Comparison of ENCODE assay signal across 8 cellular contexts in the genomic region with DNA sequence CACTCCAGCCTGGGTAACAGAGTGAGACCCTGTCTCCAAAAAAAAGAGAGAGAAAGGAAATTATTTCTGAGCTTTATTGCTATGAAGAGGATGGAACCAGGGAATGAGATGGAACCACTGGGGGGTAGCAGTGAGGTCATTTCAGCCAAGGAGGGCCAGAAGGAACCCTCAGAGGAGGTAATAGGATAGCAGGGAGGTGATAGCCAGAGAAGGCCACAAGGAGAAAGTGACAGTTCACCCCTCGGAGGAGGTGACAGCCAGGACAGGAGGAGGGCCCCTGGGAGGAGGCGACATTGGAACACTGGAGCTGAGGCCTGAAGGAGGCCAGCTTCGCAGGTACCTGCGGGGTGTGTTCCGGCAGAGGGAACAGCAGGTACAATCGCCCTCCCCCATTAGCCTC. TPM values are rescaled to one million over a fixed set of nuclear protein-coding genes. Genes with fewer than 3 reads are reported as not detected.
DNase-seq lines count a peak whose midpoint lies in the region; ATAC-seq and TF ChIP-seq lines count a peak whose summit lies in the region.

No MANE protein-coding gene starts in this region.

- ATAC-seq in right lobe of liver = peak in 3 of 4 donors; percentile 2 to 5 (median 3)
- no peak for ATAC-seq in HG02973 (IDR thresholded peaks at IDR 0.05; ENCODE audit: unreplicated experiment)
- no peak for ATAC-seq in HG03520 (IDR thresholded peaks at IDR 0.05; ENCODE audit: unreplicated experiment)

- peaks cover 0 to 33% (median 8%) of the 10 kb centered on the region in 4 donors for H3K4me1 ChIP-seq in right lobe of liver

- no peaks in the 10 kb centered on the region for H3K27me3 Mint-ChIP-seq in activated naive CD8-positive, alpha-beta T cell

- H3K36me3 Mint-ChIP-seq in activated naive CD8-positive, alpha-beta T cell = no peaks in the 10 kb centered on the region

- intact Hi-C loops in right lobe of liver (cut with DNase I) = loop anchor here in 1 of 2 donors (5.0 kb wide), 1 partner anchor 68 kb away; no protein-coding TSS in a partner anchor

- peak overlapping the region in 1 of 3 donors; percentile 96 for H3K4me3 ChIP-seq in right lobe of liver

- 17% methylated on average over 2 of the region's 6 CpGs for WGBS in right lobe of liver (ENCODE audit: insufficient coverage, low coverage, low lambda C conversion rate, missing lambda C conversion rate)

- H3K9me3 Mint-ChIP-seq in activated naive CD8-positive, alpha-beta T cell (ENCODE audit: low read depth) = no peaks in the 10 kb centered on the region

- peak overlapping the region; percentile 46 for H3K27ac Mint-ChIP-seq in activated naive CD8-positive, alpha-beta T cell

- H3K4me1 Mint-ChIP-seq in activated naive CD8-positive, alpha-beta T cell (ENCODE audit: low read depth) = peaks cover 9% of the 10 kb centered on the region

- no peaks in the 10 kb centered on the region for H3K9me3 ChIP-seq in right lobe of liver

- H3K27me3 ChIP-seq in right lobe of liver = no peaks in the 10 kb centered on the region

- TF ChIP-seq CTCF in right lobe of liver (IDR thresholded peaks at IDR 0.05) = peak in 1 of 4 donors; percentile 26

- DNase-seq in ELF-1 (ENCODE audit: low read depth, low spot score) (peak; percentile 66), right lobe of liver (no peak), NCI-H128 (lab: John Stamatoyannopoulos, UW; ENCODE audit: unreplicated experiment) (no peak), ecto neural progenitor cell (ENCODE audit: low spot score) (no peak)

- H3K27ac ChIP-seq in right lobe of liver = peak overlapping the region; percentile 83 to 88 (median 87)

- peak; percentile 10; the same call in 1 of the 2 replicates for TF ChIP-seq RAD21 in Ishikawa (IDR thresholded peaks at IDR 0.05; ENCODE audit: low read depth)

- TF ChIP-seq POLR2A in right lobe of liver (IDR thresholded peaks at IDR 0.05) = no peak

- peaks cover 0 to 18% (median 0%) of the 10 kb centered on the region in 4 donors for H3K36me3 ChIP-seq in right lobe of liver

- no peak for TF ChIP-seq EP300 in Ishikawa (IDR thresholded peaks at IDR 0.05; ENCODE audit: borderline replicate concordance)

- peak overlapping the region; percentile 87 for H3K4me3 Mint-ChIP-seq in activated naive CD8-positive, alpha-beta T cell

TF ChIP-seq in Ishikawa, 13 proteins besides CTCF, POLR2A, EP300 and RAD21:
- TF ChIP-seq CREB1 (IDR thresholded peaks at IDR 0.05; ENCODE audit: low read depth) (no peak), YY1 (IDR thresholded peaks at IDR 0.05; ENCODE audit: low read depth) (no peak), FOXM1 (IDR thresholded peaks at IDR 0.05; ENCODE audit: borderline replicate concordance, low read depth) (no peak), NFIC (IDR thresholded peaks at IDR 0.05) (no peak), CEBPB (IDR thresholded peaks at IDR 0.05) (no peak), TAF1 (IDR thresholded peaks at IDR 0.05; ENCODE audit: low read depth) (no peak)
- TF ChIP-seq, protein P1, sequence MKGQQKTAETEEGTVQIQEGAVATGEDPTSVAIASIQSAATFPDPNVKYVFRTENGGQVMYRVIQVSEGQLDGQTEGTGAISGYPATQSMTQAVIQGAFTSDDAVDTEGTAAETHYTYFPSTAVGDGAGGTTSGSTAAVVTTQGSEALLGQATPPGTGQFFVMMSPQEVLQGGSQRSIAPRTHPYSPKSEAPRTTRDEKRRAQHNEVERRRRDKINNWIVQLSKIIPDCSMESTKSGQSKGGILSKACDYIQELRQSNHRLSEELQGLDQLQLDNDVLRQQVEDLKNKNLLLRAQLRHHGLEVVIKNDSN (IDR thresholded peaks at IDR 0.05) = no peak
- TF ChIP-seq, protein P2, sequence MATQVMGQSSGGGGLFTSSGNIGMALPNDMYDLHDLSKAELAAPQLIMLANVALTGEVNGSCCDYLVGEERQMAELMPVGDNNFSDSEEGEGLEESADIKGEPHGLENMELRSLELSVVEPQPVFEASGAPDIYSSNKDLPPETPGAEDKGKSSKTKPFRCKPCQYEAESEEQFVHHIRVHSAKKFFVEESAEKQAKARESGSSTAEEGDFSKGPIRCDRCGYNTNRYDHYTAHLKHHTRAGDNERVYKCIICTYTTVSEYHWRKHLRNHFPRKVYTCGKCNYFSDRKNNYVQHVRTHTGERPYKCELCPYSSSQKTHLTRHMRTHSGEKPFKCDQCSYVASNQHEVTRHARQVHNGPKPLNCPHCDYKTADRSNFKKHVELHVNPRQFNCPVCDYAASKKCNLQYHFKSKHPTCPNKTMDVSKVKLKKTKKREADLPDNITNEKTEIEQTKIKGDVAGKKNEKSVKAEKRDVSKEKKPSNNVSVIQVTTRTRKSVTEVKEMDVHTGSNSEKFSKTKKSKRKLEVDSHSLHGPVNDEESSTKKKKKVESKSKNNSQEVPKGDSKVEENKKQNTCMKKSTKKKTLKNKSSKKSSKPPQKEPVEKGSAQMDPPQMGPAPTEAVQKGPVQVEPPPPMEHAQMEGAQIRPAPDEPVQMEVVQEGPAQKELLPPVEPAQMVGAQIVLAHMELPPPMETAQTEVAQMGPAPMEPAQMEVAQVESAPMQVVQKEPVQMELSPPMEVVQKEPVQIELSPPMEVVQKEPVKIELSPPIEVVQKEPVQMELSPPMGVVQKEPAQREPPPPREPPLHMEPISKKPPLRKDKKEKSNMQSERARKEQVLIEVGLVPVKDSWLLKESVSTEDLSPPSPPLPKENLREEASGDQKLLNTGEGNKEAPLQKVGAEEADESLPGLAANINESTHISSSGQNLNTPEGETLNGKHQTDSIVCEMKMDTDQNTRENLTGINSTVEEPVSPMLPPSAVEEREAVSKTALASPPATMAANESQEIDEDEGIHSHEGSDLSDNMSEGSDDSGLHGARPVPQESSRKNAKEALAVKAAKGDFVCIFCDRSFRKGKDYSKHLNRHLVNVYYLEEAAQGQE (IDR thresholded peaks at IDR 0.05; ENCODE audit: low read depth) = no peak

RNA-seq across cellular contexts. Expression of a gene that starts 0.7 kb away (rescaled TPM):
- total RNA-seq in right lobe of liver = 10 to 100 TPM; 33.0 to 55.5 (median 40.7) TPM

RNA-seq across cellular contexts. Expression of a gene that starts 16.8 kb away (rescaled TPM):
- total RNA-seq in right lobe of liver = 100 to 1,000 TPM in 2 of 6 experiments, 10 to 100 TPM in 4; 37.6 to 139 (median 47.3) TPM

RNA-seq across cellular contexts. Expression of a gene that starts 46.3 kb away (rescaled TPM):
- 100 to 1,000 TPM in 2 of 6 experiments, 10 to 100 TPM in 2, 1 to 10 TPM in 1, under 1 TPM in 1; 0.88 to 160 (median 57.5) TPM for total RNA-seq in right lobe of liver

RNA-seq across cellular contexts. Expression of a gene that starts 57.7 kb away (rescaled TPM):
- total RNA-seq in right lobe of liver = 10 to 100 TPM in 1 of 6 experiments, 1 to 10 TPM in 5; 1.9 to 12.6 (median 3.2) TPM

RNA-seq across cellular contexts. Expression of a gene that starts 58.3 kb away (rescaled TPM):
- total RNA-seq in right lobe of liver = 100 to 1,000 TPM in 4 of 6 experiments, 10 to 100 TPM in 2; 29.3 to 188 (median 134) TPM

Comparison
In these comparisons a context has a peak if more than half of its experiments do, and no peak if none do; other contexts are left out.
1. ATAC-seq: peak in right lobe of liver (3 of 4); none in HG02973 (single experiment) and HG03520 (single experiment).